In genomic region chr2:190202604-190203003, GRCh38 we compare ENCODE assay signal across 16 cellular contexts.
DNase-seq lines count a peak whose midpoint lies in the region; ATAC-seq and TF ChIP-seq lines count a peak whose summit lies in the region.
"Had no signal": no experiment of that assay in that cellular context is flagged by ENCODE, and none has a peak within 500 bp of the region (broad histone marks: within the 10 kb centered on the region; RNA-seq: fewer than 3 reads in every experiment).

No MANE protein-coding gene starts in this region.

- DNase-seq in DMS53 (lab: John Stamatoyannopoulos, UW) (peak; percentile 64), WTC11 (ENCODE audit: low spot score) (no peak), hepatocyte (ENCODE audit: low spot score) (no peak), Peyer's patch (no peak), NCI-H69 (lab: John Stamatoyannopoulos, UW) (no peak), testis (no peak)
- peak; percentile 62 for DNase-seq in Jurkat, Clone E6-1 (ENCODE audit: low read depth, low spot score)
- DNase-seq: DMS79 treated with DMSO at 0.1 percent for 48 hours, GDM1, NCI-H2029, NCI-H510A, SW 1271 had no signal

- H3K4me2 ChIP-seq in hepatocyte: no peak overlapping the region
- H3K4me2 ChIP-seq: KMS-11 had no signal

- H3K9me3 Mint-ChIP-seq in WTC11: no peaks in the 10 kb centered on the region
- peaks cover 3% of the 10 kb centered on the region for H3K9me3 Mint-ChIP-seq in stimulated activated memory B cell treated with anti-CD40 and anti-IgM and Interleukin-4, amounts not matched to agents 10 μg/mL and 1 μg/mL and 100 μg/mL, for 72 hours

- H3K79me2 ChIP-seq in hepatocyte: no peaks in the 10 kb centered on the region

- H3K4me3 ChIP-seq in Jurkat, Clone E6-1 (ENCODE audit: low read length): no peak overlapping the region
- no peak overlapping the region for H3K4me3 ChIP-seq in hepatocyte
- no peak overlapping the region for H3K4me3 ChIP-seq in Peyer's patch
- no peak overlapping the region for H3K4me3 ChIP-seq in testis
- H3K4me3 ChIP-seq: SJSA1 had no signal

- intact Hi-C loops in testis (cut with DNase I; ENCODE audit: low total_unique reads): no loop called here

- peak; percentile 30; the same call in 1 of the 2 replicates for ATAC-seq in WTC11
- ATAC-seq in stimulated activated memory B cell treated with anti-CD40 and anti-IgM and Interleukin-4, amounts not matched to agents 10 μg/mL and 1 μg/mL and 100 μg/mL, for 72 hours: no peak

- peaks cover 2% of the 10 kb centered on the region; the same call in 1 of the 2 replicates for H3K36me3 Mint-ChIP-seq in WTC11
- peaks cover 43% of the 10 kb centered on the region for H3K36me3 Mint-ChIP-seq in stimulated activated memory B cell treated with anti-CD40 and anti-IgM and Interleukin-4, amounts not matched to agents 10 μg/mL and 1 μg/mL and 100 μg/mL, for 72 hours

- no peak for TF ChIP-seq POLR2A in Peyer's patch (IDR thresholded peaks at IDR 0.05)
- TF ChIP-seq POLR2A in testis (IDR thresholded peaks at IDR 0.05): no peak

- no peak overlapping the region for H3K4me3 Mint-ChIP-seq in WTC11
- no peak overlapping the region for H3K4me3 Mint-ChIP-seq in stimulated activated memory B cell treated with anti-CD40 and anti-IgM and Interleukin-4, amounts not matched to agents 10 μg/mL and 1 μg/mL and 100 μg/mL, for 72 hours

- CTCF ChIA-PET in WTC11 (lab: Charles Lee): no interaction called here

- H3K27me3 Mint-ChIP-seq in WTC11 (ENCODE audit: low read depth): no peaks in the 10 kb centered on the region
- no peaks in the 10 kb centered on the region for H3K27me3 Mint-ChIP-seq in stimulated activated memory B cell treated with anti-CD40 and anti-IgM and Interleukin-4, amounts not matched to agents 10 μg/mL and 1 μg/mL and 100 μg/mL, for 72 hours

- no peaks in the 10 kb centered on the region for H3K27me3 ChIP-seq in hepatocyte
- no peaks in the 10 kb centered on the region for H3K27me3 ChIP-seq in Peyer's patch
- no peaks in the 10 kb centered on the region for H3K27me3 ChIP-seq in testis
- H3K27me3 ChIP-seq: SJSA1 had no signal

- H3K4me1 Mint-ChIP-seq in WTC11: peaks cover 7% of the 10 kb centered on the region
- no peaks in the 10 kb centered on the region for H3K4me1 Mint-ChIP-seq in stimulated activated memory B cell treated with anti-CD40 and anti-IgM and Interleukin-4, amounts not matched to agents 10 μg/mL and 1 μg/mL and 100 μg/mL, for 72 hours

- H3K27ac ChIP-seq in hepatocyte (no peak overlapping the region), Peyer's patch (no peak overlapping the region), testis (no peak overlapping the region)
- H3K27ac ChIP-seq: C4-2B, KMS-11, SJSA1 had no signal

- H3K27ac Mint-ChIP-seq in WTC11: no peak overlapping the region; the same call in 1 of the 2 replicates
- H3K27ac Mint-ChIP-seq in stimulated activated memory B cell treated with anti-CD40 and anti-IgM and Interleukin-4, amounts not matched to agents 10 μg/mL and 1 μg/mL and 100 μg/mL, for 72 hours: no peak overlapping the region

- H3K36me3 ChIP-seq in hepatocyte (replicated peaks; ENCODE audit: insufficient read depth, low read depth) (peaks cover 4% of the 10 kb centered on the region), Peyer's patch (peaks cover 0 to 15% (median 0%) of the 10 kb centered on the region in 3 donors), testis (ENCODE audit: low read depth, missing control alignments) (no peaks in the 10 kb centered on the region)
- H3K36me3 ChIP-seq: SJSA1 had no signal

- H3K9me3 ChIP-seq in hepatocyte (ENCODE audit: low read depth) (no peaks in the 10 kb centered on the region), Peyer's patch (no peaks in the 10 kb centered on the region), testis (no peaks in the 10 kb centered on the region)
- H3K9me3 ChIP-seq: SJSA1 had no signal

- POLR2A ChIA-PET in WTC11 (lab: Charles Lee): no interaction called here

- no peak overlapping the region for H2AFZ ChIP-seq in hepatocyte

- H3K4me1 ChIP-seq in hepatocyte (ENCODE audit: insufficient read depth) (peaks cover 17% of the 10 kb centered on the region), Peyer's patch (no peaks in the 10 kb centered on the region), testis (no peaks in the 10 kb centered on the region)
- H3K4me1 ChIP-seq: SJSA1 had no signal

- TF ChIP-seq CTCF in WTC11 (IDR thresholded peaks at IDR 0.05) (no peak), hepatocyte (IDR thresholded peaks at IDR 0.05; ENCODE audit: poor library complexity) (peak; percentile 4), Peyer's patch (IDR thresholded peaks at IDR 0.05) (peak in 2 of 6 experiments; percentile 12 to 17), testis (IDR thresholded peaks at IDR 0.05) (no peak)

- 88% methylated on average over 1 of the region's 1 CpG for WGBS in hepatocyte (ENCODE audit: low lambda C conversion rate, missing lambda C conversion rate)
- whole genome bisulfite sequencing in testis, 2 donors: 87 to 93% methylated on average over 1 of the region's 1 CpG

- no peaks in the 10 kb centered on the region for H3K9me2 ChIP-seq in hepatocyte (replicated peaks; ENCODE audit: insufficient read depth)

- no peaks in the 10 kb centered on the region for H4K20me1 ChIP-seq in hepatocyte (ENCODE audit: insufficient read depth, poor library complexity, severe bottlenecking)

TF ChIP-seq in WTC11, 78 proteins besides CTCF, POLR2A, EP300 and RAD21:
- TF ChIP-seq NR2C2 (CRISPR knock-in tag; IDR thresholded peaks at IDR 0.05) (no peak), HMGXB4 (CRISPR knock-in tag; IDR thresholded peaks at IDR 0.05) (no peak), GRHL2 (CRISPR knock-in tag; IDR thresholded peaks at IDR 0.05; ENCODE audit: insufficient replicate concordance, severe bottlenecking) (no peak), ZNF138 (CRISPR knock-in tag; conservative IDR thresholded peaks at IDR 0.05) (no peak), TP53 (CRISPR knock-in tag; IDR thresholded peaks at IDR 0.05) (no peak), MLX (CRISPR knock-in tag; IDR thresholded peaks at IDR 0.05) (no peak)
- TF ChIP-seq, protein P1, sequence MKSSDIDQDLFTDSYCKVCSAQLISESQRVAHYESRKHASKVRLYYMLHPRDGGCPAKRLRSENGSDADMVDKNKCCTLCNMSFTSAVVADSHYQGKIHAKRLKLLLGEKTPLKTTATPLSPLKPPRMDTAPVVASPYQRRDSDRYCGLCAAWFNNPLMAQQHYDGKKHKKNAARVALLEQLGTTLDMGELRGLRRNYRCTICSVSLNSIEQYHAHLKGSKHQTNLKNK (CRISPR knock-in tag; IDR thresholded peaks at IDR 0.05): no peak
- TF ChIP-seq, protein P2, sequence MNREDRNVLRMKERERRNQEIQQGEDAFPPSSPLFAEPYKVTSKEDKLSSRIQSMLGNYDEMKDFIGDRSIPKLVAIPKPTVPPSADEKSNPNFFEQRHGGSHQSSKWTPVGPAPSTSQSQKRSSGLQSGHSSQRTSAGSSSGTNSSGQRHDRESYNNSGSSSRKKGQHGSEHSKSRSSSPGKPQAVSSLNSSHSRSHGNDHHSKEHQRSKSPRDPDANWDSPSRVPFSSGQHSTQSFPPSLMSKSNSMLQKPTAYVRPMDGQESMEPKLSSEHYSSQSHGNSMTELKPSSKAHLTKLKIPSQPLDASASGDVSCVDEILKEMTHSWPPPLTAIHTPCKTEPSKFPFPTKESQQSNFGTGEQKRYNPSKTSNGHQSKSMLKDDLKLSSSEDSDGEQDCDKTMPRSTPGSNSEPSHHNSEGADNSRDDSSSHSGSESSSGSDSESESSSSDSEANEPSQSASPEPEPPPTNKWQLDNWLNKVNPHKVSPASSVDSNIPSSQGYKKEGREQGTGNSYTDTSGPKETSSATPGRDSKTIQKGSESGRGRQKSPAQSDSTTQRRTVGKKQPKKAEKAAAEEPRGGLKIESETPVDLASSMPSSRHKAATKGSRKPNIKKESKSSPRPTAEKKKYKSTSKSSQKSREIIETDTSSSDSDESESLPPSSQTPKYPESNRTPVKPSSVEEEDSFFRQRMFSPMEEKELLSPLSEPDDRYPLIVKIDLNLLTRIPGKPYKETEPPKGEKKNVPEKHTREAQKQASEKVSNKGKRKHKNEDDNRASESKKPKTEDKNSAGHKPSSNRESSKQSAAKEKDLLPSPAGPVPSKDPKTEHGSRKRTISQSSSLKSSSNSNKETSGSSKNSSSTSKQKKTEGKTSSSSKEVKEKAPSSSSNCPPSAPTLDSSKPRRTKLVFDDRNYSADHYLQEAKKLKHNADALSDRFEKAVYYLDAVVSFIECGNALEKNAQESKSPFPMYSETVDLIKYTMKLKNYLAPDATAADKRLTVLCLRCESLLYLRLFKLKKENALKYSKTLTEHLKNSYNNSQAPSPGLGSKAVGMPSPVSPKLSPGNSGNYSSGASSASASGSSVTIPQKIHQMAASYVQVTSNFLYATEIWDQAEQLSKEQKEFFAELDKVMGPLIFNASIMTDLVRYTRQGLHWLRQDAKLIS (CRISPR knock-in tag; IDR thresholded peaks at IDR 0.05; ENCODE audit: borderline replicate concordance): no peak
- TF ChIP-seq, protein P3, sequence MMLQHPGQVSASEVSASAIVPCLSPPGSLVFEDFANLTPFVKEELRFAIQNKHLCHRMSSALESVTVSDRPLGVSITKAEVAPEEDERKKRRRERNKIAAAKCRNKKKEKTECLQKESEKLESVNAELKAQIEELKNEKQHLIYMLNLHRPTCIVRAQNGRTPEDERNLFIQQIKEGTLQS (CRISPR knock-in tag; conservative IDR thresholded peaks at IDR 0.05): no peak

Comparison
In these comparisons a context has a peak if more than half of its experiments do, and no peak if none do; other contexts are left out.
1. DNase-seq: peak in DMS53 (single experiment) and Jurkat, Clone E6-1 (single experiment); none in WTC11 (single experiment), hepatocyte (single experiment), Peyer's patch (0 of 3), NCI-H69 (single experiment) and testis (single experiment).